8 cellular contexts compared by ENCODE assay signal in genomic region chr19:49488863-49489537, GRCh38. TPM values are rescaled to one million over a fixed set of nuclear protein-coding genes. Genes with fewer than 3 reads are reported as not detected.
A peak's percentile ranks its signal among the peaks of the same experiment; 100 is the strongest.
DNase-seq lines count a peak whose midpoint lies in the region; TF ChIP-seq lines count a peak whose summit lies in the region.

No MANE protein-coding gene starts in this region.

- H3K36me3 Mint-ChIP-seq in MCF 10A (ENCODE audit: insufficient read depth, unreplicated experiment) (peaks cover 71% of the 10 kb centered on the region), mesothelial cell of epicardium (peaks cover 27% of the 10 kb centered on the region)

- peak overlapping the region; percentile 100 for H3K9ac ChIP-seq in HUES6 (ENCODE audit: low read length)

- intact Hi-C loops in MCF 10A (cut with micrococcal nuclease) = loop anchor here (5.0 kb wide), 1 partner anchor 37 kb away; the partner anchor contains the start of genes ALDH16A1 and PIH1D1

- H3K27ac ChIP-seq in 22Rv1 = peak overlapping the region; percentile 98
- peak overlapping the region; percentile 99 for H3K27ac ChIP-seq in HUES6 (ENCODE audit: low read depth, low read length)

- CTCF ChIA-PET in MCF 10A (lab: Yijun Ruan, JAX) = interaction anchor here (0.6 to 0.8 kb wide), 2 partner anchors 167 to 183 kb away, joined by 3 read pairs; no protein-coding TSS in a partner anchor

- TF ChIP-seq CTCF in 22Rv1 (IDR thresholded peaks at IDR 0.05) (no peak), MCF 10A (IDR thresholded peaks at IDR 0.05; ENCODE audit: unreplicated experiment) (no peak), mesothelial cell of epicardium (IDR thresholded peaks at IDR 0.05; ENCODE audit: unreplicated experiment) (no peak)

- H3K4me1 ChIP-seq in HUES6 (ENCODE audit: control insufficient read depth, insufficient read depth, low read length) = no peaks in the 10 kb centered on the region

- no peaks in the 10 kb centered on the region for H3K27me3 ChIP-seq in HUES6 (ENCODE audit: control insufficient read depth, insufficient read depth, low read length)

- H3K4me3 Mint-ChIP-seq in MCF 10A (ENCODE audit: unreplicated experiment) (peak overlapping the region; percentile 95), mesothelial cell of epicardium (peak overlapping the region; percentile 96)

- H3K9me3 Mint-ChIP-seq in MCF 10A (ENCODE audit: unreplicated experiment) = no peaks in the 10 kb centered on the region
- H3K9me3 Mint-ChIP-seq in mesothelial cell of epicardium = no peaks in the 10 kb centered on the region

- H3K36me3 ChIP-seq in HUES6 (ENCODE audit: control insufficient read depth, insufficient read depth, low read length) = peaks cover 52% of the 10 kb centered on the region

- H3K4me1 Mint-ChIP-seq in MCF 10A (ENCODE audit: insufficient read depth, unreplicated experiment) (no peaks in the 10 kb centered on the region), mesothelial cell of epicardium (peaks cover 23% of the 10 kb centered on the region)

- H3K27me3 Mint-ChIP-seq in MCF 10A (ENCODE audit: insufficient read depth, unreplicated experiment) (no peaks in the 10 kb centered on the region), mesothelial cell of epicardium (ENCODE audit: low read depth) (peaks cover 2% of the 10 kb centered on the region)

- peak overlapping the region; percentile 98 for H3K4me3 ChIP-seq in HUES6 (ENCODE audit: low read depth, low read length)

- DNase-seq in MCF 10A (ENCODE audit: unreplicated experiment) (no peak), mesothelial cell of epicardium (ENCODE audit: low spot score in 2 of 2, unreplicated experiment in 2 of 2) (no peak), NCI-H1092 (lab: John Stamatoyannopoulos, UW) (no peak), cerebellar nuclear complex (lab: John Stamatoyannopoulos, UW) (no peak), SHP77 (lab: John Stamatoyannopoulos, UW) (no peak), NCI-H524 (lab: John Stamatoyannopoulos, UW) (no peak)

- BruUV-seq in MCF 10A (replicated peaks; lab: Mats Ljungman, UMichigan) = no TSS peak

- peak overlapping the region; percentile 99 for H3K27ac Mint-ChIP-seq in MCF 10A (ENCODE audit: low read depth, unreplicated experiment)
- H3K27ac Mint-ChIP-seq in mesothelial cell of epicardium = peak overlapping the region; percentile 95

- no peaks in the 10 kb centered on the region for H3K9me3 ChIP-seq in HUES6 (ENCODE audit: control insufficient read depth, insufficient read depth, low read depth, low read length)

- POLR2A ChIA-PET in MCF 10A (lab: Yijun Ruan, JAX) = interaction anchor here (0.6 to 3.7 kb wide), 16 partner anchors 8 to 612 kb away, joined by 3 to 69 read pairs (median 4); partner anchors contain the start of genes ALDH16A1, NOSIP, PIH1D1 and PRMT1

RNA-seq across cellular contexts. Expression of gene RPL13A, which starts 1.6 kb away (rescaled TPM):
- total RNA-seq in MCF 10A (2022) (3,716 and 3,819 TPM in 2 replicates), mesothelial cell of epicardium (2,869 to 2,959 TPM (median 2,954 TPM) in 3 replicates)

RNA-seq across cellular contexts. Expression of gene RPS11, which starts 7.2 kb away (rescaled TPM):
- total RNA-seq in MCF 10A (2022) = 2,096 and 2,306 TPM in 2 replicates
- 2,052 to 2,151 TPM (median 2,132 TPM) in 3 replicates for total RNA-seq in mesothelial cell of epicardium

RNA-seq across cellular contexts. Expression of gene FLT3LG, which starts 15.0 kb away (rescaled TPM):
- total RNA-seq in MCF 10A (2022) = 1.5 and 3.6 TPM in 2 replicates
- 1.8 to 2.4 TPM (median 2.0 TPM) in 3 replicates for total RNA-seq in mesothelial cell of epicardium

RNA-seq across cellular contexts. Expression of gene FCGRT, which starts 23.5 kb away (rescaled TPM):
- total RNA-seq in MCF 10A (2022) (not detected in 2 replicates), mesothelial cell of epicardium (121 to 132 TPM (median 127 TPM) in 3 replicates)

RNA-seq across cellular contexts. Expression of gene ALDH16A1, which starts 36.0 kb away (rescaled TPM):
- total RNA-seq in MCF 10A (2022) (28.4 and 34.2 TPM in 2 replicates), mesothelial cell of epicardium (21.4 to 25.6 TPM (median 24.4 TPM) in 3 replicates)
